In genomic region chr2:148483675-148484074, GRCh38 we compare ENCODE assay signal across 16 cellular contexts.
DNase-seq lines count a peak whose midpoint lies in the region; ATAC-seq and TF ChIP-seq lines count a peak whose summit lies in the region.
"Had no signal": no experiment of that assay in that cellular context is flagged by ENCODE, and none has a peak within 500 bp of the region (broad histone marks: within the 10 kb centered on the region; RNA-seq: fewer than 3 reads in every experiment).

No MANE protein-coding gene starts in this region.

- ATAC-seq in DND-41 (ENCODE audit: insufficient read depth, low read depth) (0 out of 3 replicates have a peak, but pooled peaks have one; percentile 27), GM18909 (IDR thresholded peaks at IDR 0.05; ENCODE audit: poor library complexity, unreplicated experiment) (no peak), HG03139 (IDR thresholded peaks at IDR 0.05; ENCODE audit: unreplicated experiment) (no peak)
- ATAC-seq: gastrocnemius medialis; naive thymus-derived CD4-positive, alpha-beta T cell; Right ventricle myocardium inferior had no signal

- H3K79me2 ChIP-seq in DND-41 (ENCODE audit: insufficient read depth, low read length) (no peaks in the 10 kb centered on the region), neural progenitor cell (ENCODE audit: low read depth) (no peaks in the 10 kb centered on the region)

- no peak overlapping the region for H2AFZ ChIP-seq in DND-41 (ENCODE audit: low read depth, low read length)
- no peak overlapping the region for H2AFZ ChIP-seq in neural progenitor cell (replicated peaks)

- peaks cover 9% of the 10 kb centered on the region for H3K4me1 Mint-ChIP-seq in neural progenitor cell

- H3K27me3 Mint-ChIP-seq in neural progenitor cell (ENCODE audit: insufficient read depth, low read depth): no peaks in the 10 kb centered on the region
- H3K27me3 Mint-ChIP-seq: activated naive CD4-positive, alpha-beta T cell treated with anti-CD3 and anti-CD28 coated beads, Interleukin-2, amount 50 U/mL, for 24 hours had no signal

- H3K27me3 ChIP-seq in DND-41 (ENCODE audit: insufficient read depth, low read length, poor library complexity) (no peaks in the 10 kb centered on the region), neural progenitor cell (no peaks in the 10 kb centered on the region)
- H3K27me3 ChIP-seq: gastrocnemius medialis had no signal

- DNase-seq in DND-41: no peak
- DNase-seq in NCI-H1105 treated with DMSO at 0.1 percent for 48 hours (lab: John Stamatoyannopoulos, UW): peak; percentile 27
- DNase-seq in astrocyte of the hippocampus (ENCODE audit: low read depth, low spot score): peak; percentile 18
- DNase-seq in neural progenitor cell (ENCODE audit: low spot score): no peak
- no peak for DNase-seq in NCI-H2196 (lab: John Stamatoyannopoulos, UW; ENCODE audit: unreplicated experiment)
- DNase-seq: effector CD4-positive, alpha-beta T cell; erythroblast; gastrocnemius medialis; naive thymus-derived CD4-positive, alpha-beta T cell; NCI-H187; NCI-H526 treated with DMSO at 0.1 percent for 48 hours had no signal

- H3K36me3 ChIP-seq in DND-41 (ENCODE audit: insufficient read depth, low read length) (no peaks in the 10 kb centered on the region), neural progenitor cell (no peaks in the 10 kb centered on the region)
- H3K36me3 ChIP-seq: gastrocnemius medialis, thoracic aorta had no signal

- H3K9me3 Mint-ChIP-seq in neural progenitor cell: no peaks in the 10 kb centered on the region
- H3K9me3 Mint-ChIP-seq: activated naive CD4-positive, alpha-beta T cell treated with anti-CD3 and anti-CD28 coated beads, Interleukin-2, amount 50 U/mL, for 24 hours had no signal

- H3K27ac ChIP-seq in DND-41 (ENCODE audit: low read length) (no peak overlapping the region), neural progenitor cell (no peak overlapping the region)
- H3K27ac ChIP-seq: gastrocnemius medialis, thoracic aorta had no signal

- H3K36me3 Mint-ChIP-seq in neural progenitor cell: peaks cover 5% of the 10 kb centered on the region

- H3K4me3 Mint-ChIP-seq in neural progenitor cell: no peak overlapping the region
- H3K4me3 Mint-ChIP-seq: activated naive CD4-positive, alpha-beta T cell treated with anti-CD3 and anti-CD28 coated beads, Interleukin-2, amount 50 U/mL, for 24 hours; naive thymus-derived CD4-positive, alpha-beta T cell had no signal

- H3K4me1 ChIP-seq in DND-41 (ENCODE audit: insufficient read depth, low read length): no peaks in the 10 kb centered on the region
- H3K4me1 ChIP-seq in neural progenitor cell: no peaks in the 10 kb centered on the region
- H3K4me1 ChIP-seq: gastrocnemius medialis had no signal

- no peak for TF ChIP-seq CTCF in DND-41 (IDR thresholded peaks at IDR 0.05; ENCODE audit: borderline replicate concordance, extremely low read depth, low read length, poor library complexity, severe bottlenecking)
- TF ChIP-seq CTCF in neural progenitor cell (IDR thresholded peaks at IDR 0.05): no peak

- no peak overlapping the region for H3K9ac ChIP-seq in DND-41 (ENCODE audit: low read depth, low read length)
- H3K9ac ChIP-seq in neural progenitor cell: no peak overlapping the region

- no peaks in the 10 kb centered on the region for H3K9me3 ChIP-seq in DND-41 (ENCODE audit: insufficient read depth, low read length, severe bottlenecking)
- no peaks in the 10 kb centered on the region for H3K9me3 ChIP-seq in neural progenitor cell (ENCODE audit: low read depth)
- H3K9me3 ChIP-seq: gastrocnemius medialis, thoracic aorta had no signal

- no peaks in the 10 kb centered on the region for H3F3A ChIP-seq in neural progenitor cell (ENCODE audit: low read depth)

- H4K20me1 ChIP-seq in DND-41 (ENCODE audit: insufficient read depth, low read length) (no peaks in the 10 kb centered on the region), neural progenitor cell (ENCODE audit: low read depth) (no peaks in the 10 kb centered on the region)

- H3K4me3 ChIP-seq in DND-41 (ENCODE audit: low read depth in 1 of 2, low read length in 2 of 2) (no peak overlapping the region), neural progenitor cell (no peak overlapping the region)
- H3K4me3 ChIP-seq: gastrocnemius medialis, thoracic aorta had no signal

- no peak overlapping the region for H3K4me2 ChIP-seq in DND-41 (ENCODE audit: insufficient read depth, low read length)
- no peak overlapping the region for H3K4me2 ChIP-seq in neural progenitor cell

- peak overlapping the region; percentile 44 for H3K27ac Mint-ChIP-seq in neural progenitor cell
- H3K27ac Mint-ChIP-seq: activated naive CD4-positive, alpha-beta T cell treated with anti-CD3 and anti-CD28 coated beads, Interleukin-2, amount 50 U/mL, for 24 hours; naive thymus-derived CD4-positive, alpha-beta T cell had no signal

Comparison
In these comparisons a context has a peak if more than half of its experiments do, and no peak if none do; other contexts are left out.
1. DNase-seq: peak in NCI-H1105 treated with DMSO at 0.1 percent for 48 hours (single experiment) and astrocyte of the hippocampus (single experiment); none in DND-41 (single experiment), neural progenitor cell (single experiment) and NCI-H2196 (single experiment).